Comparison of ENCODE assay signal across 18 cellular contexts in genomic region chr7:137840183-137840779, GRCh38. TPM values are rescaled to one million over a fixed set of nuclear protein-coding genes. Genes with fewer than 3 reads are reported as not detected.
DNase-seq lines count a peak whose midpoint lies in the region; ATAC-seq and TF ChIP-seq lines count a peak whose summit lies in the region.
"Had no signal": no experiment of that assay in that cellular context is flagged by ENCODE, and none has a peak within 500 bp of the region (broad histone marks: within the 10 kb centered on the region; RNA-seq: fewer than 3 reads in every experiment).

No MANE protein-coding gene starts in this region.

- ATAC-seq in WTC11 = peak; percentile 61
- ATAC-seq in left lobe of liver = peak; percentile 95
- no peak for ATAC-seq in HG03442 (IDR thresholded peaks at IDR 0.05; ENCODE audit: unreplicated experiment)
- ATAC-seq in GM18873 (IDR thresholded peaks at IDR 0.05; ENCODE audit: low FRiP score, unreplicated experiment) = no peak
- ATAC-seq: K562, left lung, SK-N-SH treated with all-trans-retinoic acid at 6 μM for 48 hours had no signal

- H3K36me3 Mint-ChIP-seq in WTC11 = no peaks in the 10 kb centered on the region
- H3K36me3 Mint-ChIP-seq: activated naive CD8-positive, alpha-beta T cell treated with anti-CD3 and anti-CD28 coated beads, Interleukin-2, amount 10 ng/mL, durations not matched to agents 7 days and 5 days had no signal

- peak overlapping the region; percentile 97 for H3K27ac Mint-ChIP-seq in WTC11
- H3K27ac Mint-ChIP-seq: activated naive CD8-positive, alpha-beta T cell treated with anti-CD3 and anti-CD28 coated beads, Interleukin-2, amount 10 ng/mL, durations not matched to agents 7 days and 5 days; activated T-helper 1 cell treated with anti-CD3 and anti-CD28 coated beads, Interleukin-12 subunit alpha, Interleukin-12 subunit beta, Interleukin-2, Interleukin-4 antibody, amounts not matched to agents 30 ng/mL and 10 ng/mL and 1 ng/mL, durations not matched to agents 14 hours and 24 hours and 36 hours had no signal

- CTCF ChIA-PET in WTC11 (lab: Charles Lee) = interaction anchor here (0.9 to 1.7 kb wide), 9 partner anchors 20 to 234 kb away, joined by 3 to 6 read pairs (median 3); partner anchors contain the start of gene CREB3L2

- peaks cover 7% of the 10 kb centered on the region for H3K27me3 Mint-ChIP-seq in WTC11 (ENCODE audit: low read depth)

- no peak for TF ChIP-seq CTCF in WTC11 (IDR thresholded peaks at IDR 0.05)

- POLR2A ChIA-PET in WTC11 (lab: Charles Lee) = interaction anchor here (0.5 kb wide), 1 partner anchor 920 kb away, joined by 5 read pairs; no protein-coding TSS in a partner anchor

- peak overlapping the region; percentile 17 for H3K4me3 Mint-ChIP-seq in WTC11
- H3K4me3 Mint-ChIP-seq: activated naive CD8-positive, alpha-beta T cell treated with anti-CD3 and anti-CD28 coated beads, Interleukin-2, amount 10 ng/mL, durations not matched to agents 7 days and 5 days; activated T-helper 1 cell treated with anti-CD3 and anti-CD28 coated beads, Interleukin-12 subunit alpha, Interleukin-12 subunit beta, Interleukin-2, Interleukin-4 antibody, amounts not matched to agents 30 ng/mL and 10 ng/mL and 1 ng/mL, durations not matched to agents 14 hours and 24 hours and 36 hours had no signal

- no peaks in the 10 kb centered on the region for H3K9me3 Mint-ChIP-seq in WTC11

- peaks cover 65% of the 10 kb centered on the region for H3K4me1 Mint-ChIP-seq in WTC11
- H3K4me1 Mint-ChIP-seq: activated naive CD8-positive, alpha-beta T cell treated with anti-CD3 and anti-CD28 coated beads, Interleukin-2, amount 10 ng/mL, durations not matched to agents 7 days and 5 days had no signal

- peak; percentile 36 for DNase-seq in ELF-1 (ENCODE audit: low read depth, low spot score)
- peak; percentile 57 for DNase-seq in NCI-H1105 (lab: John Stamatoyannopoulos, UW)
- DNase-seq in WTC11 (ENCODE audit: low spot score) = no peak
- peak; percentile 64 for DNase-seq in left lobe of liver (ENCODE audit: low spot score)
- no peak for DNase-seq in NCI-H82 (lab: John Stamatoyannopoulos, UW)
- DNase-seq in activated CD4-positive, alpha-beta T cell treated with anti-CD3 and anti-CD28 coated beads for 48 hours = no peak
- DNase-seq: activated CD4-positive, alpha-beta T cell treated with anti-CD3 and anti-CD28 coated beads for 1 hour; activated naive CD8-positive, alpha-beta T cell treated with anti-CD3 and anti-CD28 coated beads, Interleukin-2, amount 10 ng/mL, durations not matched to agents 7 days and 5 days; left lung; NCI-H345; retina; stimulated activated CD4-positive, alpha-beta T cell treated with anti-CD3 and anti-CD28 coated beads, Interleukin-12 subunit alpha, Interleukin-12 subunit beta, amount 100 ng/mL, for 4 hours; T-helper 9 cell had no signal

TF ChIP-seq in WTC11, 78 proteins besides CTCF, POLR2A, EP300 and RAD21:
- no peak for TF ChIP-seq HMGXB4 (CRISPR knock-in tag; IDR thresholded peaks at IDR 0.05)
- TF ChIP-seq FOXP4 (CRISPR knock-in tag; IDR thresholded peaks at IDR 0.05) = peak; percentile 34; the same call in 1 of the 2 replicates

RNA-seq across cellular contexts. Expression of gene DGKI, which starts 6.5 kb away (rescaled TPM):
- total RNA-seq in WTC11 (2021) (0.30 to 0.79 TPM (median 0.46 TPM) in 3 replicates), left lobe of liver (0.35 TPM)
- total RNA-seq: activated naive CD8-positive, alpha-beta T cell treated with anti-CD3 and anti-CD28 coated beads, Interleukin-2, amount 10 ng/mL, durations not matched to agents 7 days and 5 days had no signal

Comparison
In these comparisons a context has a peak if more than half of its experiments do, and no peak if none do; other contexts are left out.
1. DNase-seq: peak in ELF-1 (single experiment), NCI-H1105 (single experiment) and left lobe of liver (single experiment); none in WTC11 (single experiment), NCI-H82 (single experiment) and activated CD4-positive, alpha-beta T cell treated with anti-CD3 and anti-CD28 coated beads for 48 hours (single experiment).
2. ATAC-seq: peak in WTC11 (single experiment) and left lobe of liver (single experiment); none in HG03442 (single experiment) and GM18873 (single experiment).